In the genomic region with DNA sequence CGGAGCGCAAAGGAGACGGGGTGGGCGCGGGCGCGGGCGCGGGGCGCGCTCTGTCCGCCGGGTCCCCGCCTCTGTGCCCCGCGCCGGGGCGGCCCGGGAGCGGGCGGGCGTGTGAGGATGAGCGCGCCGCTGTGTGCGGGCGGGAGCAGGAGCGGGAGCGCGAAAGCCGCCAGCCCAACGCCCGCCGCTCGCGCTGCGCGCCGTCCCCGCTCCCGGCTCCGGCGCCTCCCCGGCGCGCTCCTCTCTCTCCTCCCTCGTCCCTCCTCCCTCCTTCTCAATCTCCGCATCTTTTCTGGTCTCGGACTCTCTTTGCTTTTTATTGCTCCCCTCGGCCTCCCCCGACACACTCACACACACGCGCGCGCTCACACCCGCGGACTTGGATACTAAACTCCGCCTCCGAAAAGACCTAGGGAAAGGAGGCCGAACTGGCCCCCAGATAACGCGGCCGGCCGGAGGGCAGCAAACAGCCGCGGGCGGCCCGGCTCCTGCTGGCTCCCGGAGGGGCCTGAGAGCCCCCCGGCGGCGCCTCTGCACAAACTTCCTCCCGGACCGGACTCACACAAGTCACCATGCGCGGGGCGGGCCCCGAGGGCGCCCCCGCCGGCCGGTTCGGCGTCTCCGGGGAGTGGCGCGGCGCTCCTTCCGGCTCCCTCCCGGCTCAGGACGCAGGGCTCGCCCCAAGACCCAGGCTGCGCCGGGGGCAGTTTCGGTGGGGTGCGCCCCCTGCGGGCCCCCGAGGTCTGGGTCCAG, we compare ENCODE assay signal across 9 cellular contexts. TPM values are rescaled to one million over a fixed set of nuclear protein-coding genes. Genes with fewer than 3 reads are reported as not detected.
DNase-seq lines count a peak whose midpoint lies in the region; ATAC-seq, FAIRE-seq and TF ChIP-seq lines count a peak whose summit lies in the region.
"Had no signal": no experiment of that assay in that cellular context is flagged by ENCODE, and none has a peak within 500 bp of the region (broad histone marks: within the 10 kb centered on the region; RNA-seq: fewer than 3 reads in every experiment).

A gene with protein sequence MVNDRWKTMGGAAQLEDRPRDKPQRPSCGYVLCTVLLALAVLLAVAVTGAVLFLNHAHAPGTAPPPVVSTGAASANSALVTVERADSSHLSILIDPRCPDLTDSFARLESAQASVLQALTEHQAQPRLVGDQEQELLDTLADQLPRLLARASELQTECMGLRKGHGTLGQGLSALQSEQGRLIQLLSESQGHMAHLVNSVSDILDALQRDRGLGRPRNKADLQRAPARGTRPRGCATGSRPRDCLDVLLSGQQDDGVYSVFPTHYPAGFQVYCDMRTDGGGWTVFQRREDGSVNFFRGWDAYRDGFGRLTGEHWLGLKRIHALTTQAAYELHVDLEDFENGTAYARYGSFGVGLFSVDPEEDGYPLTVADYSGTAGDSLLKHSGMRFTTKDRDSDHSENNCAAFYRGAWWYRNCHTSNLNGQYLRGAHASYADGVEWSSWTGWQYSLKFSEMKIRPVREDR (minus strand): TSS at position 596 of the 753 bp plus-strand sequence. CDS start 640 bp downstream, outside the sequence.

- H3K27ac ChIP-seq in K562 (ENCODE audit: extremely low read depth, low read depth, low read length) (no peak within 1 kb of the TSS), left lung (no peak within 1 kb of the TSS), urinary bladder (ENCODE audit: low read depth) (no peak within 1 kb of the TSS)
- H3K27ac ChIP-seq: epithelial cell of prostate had no signal

- BruUV-seq in K562 (replicated peaks; lab: Mats Ljungman, UMichigan) = no TSS peak

- H3K4me2 ChIP-seq in K562 (ENCODE audit: insufficient read depth, low read length) = peak within 1 kb of the TSS; percentile 53

- FAIRE-seq in K562 (lab: Jason Lieb, UNC) = no peak

- TF ChIP-seq POLR2A in K562 (conservative IDR thresholded peaks at IDR 0.05) = no peak

- TF ChIP-seq EP300 in K562 (IDR thresholded peaks at IDR 0.05; ENCODE audit: low read length) = no peak

- H3K9me1 ChIP-seq in K562 (ENCODE audit: control insufficient read depth, insufficient read depth, low read length) = peaks cover 6% of the 10 kb centered on the region

- peak; percentile 39 for DNase-seq in activated CD4-positive, alpha-beta T cell treated with anti-CD3 and anti-CD28 coated beads for 48 hours
- DNase-seq in activated CD4-positive, alpha-beta T cell treated with anti-CD3 and anti-CD28 coated beads, Interleukin-2, amount 50 U/mL, for 1 hour = no peak
- DNase-seq in NCI-H2196 treated with DMSO at 0.1 percent for 48 hours (lab: John Stamatoyannopoulos, UW; ENCODE audit: unreplicated experiment) = peak; percentile 24
- peak in 3 of 4 experiments; percentile 94 to 100 (median 97) for DNase-seq in K562 (ENCODE audit: extremely low read depth in 1 of 4, low spot score in 3 of 4)
- no peak for DNase-seq in left lung
- DNase-seq in dedifferentiated amniotic fluid mesenchymal stem cell (ENCODE audit: extremely low spot score) = no peak
- DNase-seq in globus pallidus (ENCODE audit: low spot score) = no peak

- peaks cover 75% of the 10 kb centered on the region for H4K20me1 ChIP-seq in K562 (replicated peaks; ENCODE audit: control insufficient read depth, insufficient read depth, low read length)

- H3K79me2 ChIP-seq in K562 (ENCODE audit: control insufficient read depth, insufficient read depth, low read length) = no peaks in the 10 kb centered on the region

- peak within 1 kb of the TSS; percentile 54 for H2AFZ ChIP-seq in K562 (ENCODE audit: low read depth, low read length)

- H3K27me3 ChIP-seq in K562 (ENCODE audit: control insufficient read depth in 2 of 2, insufficient read depth in 2 of 2, low read length in 2 of 2) (peaks cover 70 to 94% of the 10 kb centered on the region in 2 experiments), left lung (peaks cover 44 to 100% of the 10 kb centered on the region in 2 donors)

- ATAC-seq in K562 (peak; percentile 72), left lung (no peak)

- in situ Hi-C loops in K562 (cut with MboI) = no loop called here

- WGBS in K562 (ENCODE audit: insufficient coverage, low coverage, missing lambda C conversion rate) = 4% methylated on average over 98 of the region's 98 CpGs
- under 1% methylated on average over 98 of the region's 98 CpGs for WGBS in urinary bladder

- POLR2A ChIA-PET in K562 (lab: Yijun Ruan, JAX) = interaction anchor here (0.7 to 1.0 kb wide), 4 partner anchors 12 to 35 kb away, joined by 3 to 5 read pairs (median 4); no protein-coding TSS in a partner anchor

- CTCF ChIA-PET in K562 (lab: Yijun Ruan, JAX; ENCODE audit: low intra/inter-chr PET ratio) = interaction anchor here (0.7 to 6.7 kb wide), 4 partner anchors 72 to 654 kb away, joined by 3 to 135 read pairs (median 6); no protein-coding TSS in a partner anchor

- H3K4me3 ChIP-seq in K562 = peak within 1 kb of the TSS; percentile 41
- peak within 1 kb of the TSS; percentile 37 to 42 for H3K4me3 ChIP-seq in left lung
- H3K4me3 ChIP-seq in urinary bladder (ENCODE audit: low read depth, low read length) = peak within 1 kb of the TSS; percentile 36

- H3K4me1 ChIP-seq in K562 (replicated peaks in 1 of 2; ENCODE audit: control insufficient read depth in 2 of 2, insufficient read depth in 2 of 2, low read length in 2 of 2) = peaks cover 0 to 42% of the 10 kb centered on the region in 2 experiments; a peak in 3 of 5 replicates
- H3K4me1 ChIP-seq in left lung = peaks cover 0 to 37% of the 10 kb centered on the region in 2 donors
- no peaks in the 10 kb centered on the region for H3K4me1 ChIP-seq in urinary bladder (ENCODE audit: insufficient read depth)

- TF ChIP-seq CTCF in K562 (IDR thresholded peaks at IDR 0.05 in 2 of 3, conservative IDR thresholded peaks at IDR 0.05 in 1 of 3; ENCODE audit: insufficient read depth in 2 of 3, low read depth in 1 of 3, low read length in 3 of 3) (no peak), left lung (IDR thresholded peaks at IDR 0.05) (no peak)

- no peak for TF ChIP-seq RAD21 in K562 (CRISPR knock-in tag; conservative IDR thresholded peaks at IDR 0.05 in 1 of 2, IDR thresholded peaks at IDR 0.05 in 1 of 2)

- intact Hi-C loops in K562 (cut with micrococcal nuclease) (no loop called here), left lung (cut with DNase I) (no loop called here)

- H3K9ac ChIP-seq in K562 (ENCODE audit: insufficient read depth in 1 of 2, low read depth in 2 of 2, low read length in 2 of 2) = peak within 1 kb of the TSS in 1 of 2 experiments; percentile 18; a peak in 2 of 4 replicates

- H3K9me3 ChIP-seq in K562 (replicated peaks; ENCODE audit: control insufficient read depth, insufficient read depth, low read depth, low read length) = no peaks in the 10 kb centered on the region
- no peaks in the 10 kb centered on the region for H3K9me3 ChIP-seq in left lung

- H3K36me3 ChIP-seq in K562 (ENCODE audit: control insufficient read depth, insufficient read depth, low read length) = no peaks in the 10 kb centered on the region
- no peaks in the 10 kb centered on the region for H3K36me3 ChIP-seq in left lung
- no peaks in the 10 kb centered on the region for H3K36me3 ChIP-seq in urinary bladder (ENCODE audit: insufficient read depth)

TF ChIP-seq in K562, 482 proteins besides CTCF, POLR2A, EP300 and RAD21:
- TF ChIP-seq, protein P1, sequence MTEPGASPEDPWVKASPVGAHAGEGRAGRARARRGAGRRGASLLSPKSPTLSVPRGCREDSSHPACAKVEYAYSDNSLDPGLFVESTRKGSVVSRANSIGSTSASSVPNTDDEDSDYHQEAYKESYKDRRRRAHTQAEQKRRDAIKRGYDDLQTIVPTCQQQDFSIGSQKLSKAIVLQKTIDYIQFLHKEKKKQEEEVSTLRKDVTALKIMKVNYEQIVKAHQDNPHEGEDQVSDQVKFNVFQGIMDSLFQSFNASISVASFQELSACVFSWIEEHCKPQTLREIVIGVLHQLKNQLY (CRISPR knock-in tag; conservative IDR thresholded peaks at IDR 0.05) = peak in 1 of 2 experiments; percentile 87; a peak in 1 of 4 replicates
- TF ChIP-seq CREBBP (IDR thresholded peaks at IDR 0.05; ENCODE audit: low read depth, low read length) = no peak

RNA-seq across cellular contexts. Expression of the gene that starts here (rescaled TPM):
- 0.21 TPM in 1 of 2 replicates, not detected in the other for total RNA-seq in K562 (2011; cell fraction: chromatin; rRNA removed; ENCODE audit: low replicate concordance)
- not detected in 2 replicates for total RNA-seq in K562 (2011; cell fraction: nucleolus; rRNA removed)
- not detected in 2 replicates for total RNA-seq in K562 (2011; cell fraction: nucleoplasm; rRNA removed)
- total RNA-seq in K562 (2014; rRNA removed) (1.00 and 2.1 TPM in 2 replicates), K562 (2014; rRNA removed; fragmentation: Illumina TruSeq; extraction: Trizol) (0.95 TPM in 1 of 2 replicates, not detected in the other), K562 (2015; rRNA removed; fragmentation: Illumina TruSeq; extraction: Trizol) (not detected in 2 replicates), K562 (2021) (0.71 and 1.5 TPM in 2 replicates), left lung (10 to 100 TPM in 1 of 2 donors, 1 to 10 TPM in 1; 2.5 to 11.4 TPM), urinary bladder (0.16 TPM)
- polyA plus RNA-seq in K562 (2011; rRNA removed) (0.79 and 1.2 TPM in 2 replicates), K562 (2014; fragmentation: Illumina TruSeq; extraction: Trizol) (not detected in 2 replicates), K562 (2014; fragmentation: Nextera tagmentation; extraction: Ambion mirVana) (not detected), K562 (2014; rRNA removed) (0.53 and 2.7 TPM in 2 replicates), urinary bladder (2.4 TPM)
- 2.1 and 3.8 TPM in 2 replicates for polyA plus RNA-seq in K562 (2011; cell fraction: cytosol; rRNA removed)
- 1.2 TPM in 2 replicates for polyA plus RNA-seq in K562 (2011; cell fraction: nucleus; rRNA removed)
- 0.91 and 1.3 TPM in 2 replicates for polyA plus RNA-seq in K562 (2012)
- not detected in 2 replicates for polyA minus RNA-seq in K562 (2011; rRNA and poly(A)+ RNA removed)
- not detected in 2 replicates for polyA minus RNA-seq in K562 (2011; cell fraction: cytosol; rRNA and poly(A)+ RNA removed)
- polyA minus RNA-seq in K562 (2011; cell fraction: nucleus; rRNA and poly(A)+ RNA removed) = 0.67 TPM in 1 of 2 replicates, not detected in the other

Comparison
In these comparisons a context has a peak if more than half of its experiments do, and no peak if none do; other contexts are left out.
1. DNase-seq: peak in activated CD4-positive, alpha-beta T cell treated with anti-CD3 and anti-CD28 coated beads for 48 hours (single experiment), NCI-H2196 treated with DMSO at 0.1 percent for 48 hours (single experiment) and K562 (3 of 4); none in activated CD4-positive, alpha-beta T cell treated with anti-CD3 and anti-CD28 coated beads, Interleukin-2, amount 50 U/mL, for 1 hour (single experiment), left lung (0 of 2), dedifferentiated amniotic fluid mesenchymal stem cell (single experiment) and globus pallidus (single experiment).
2. Peak in every context shown above with its lines, with median percentiles within 50 percentile points of each other: H3K4me3 ChIP-seq.